ENCODE assay signal across 21 cellular contexts in the genomic region with DNA sequence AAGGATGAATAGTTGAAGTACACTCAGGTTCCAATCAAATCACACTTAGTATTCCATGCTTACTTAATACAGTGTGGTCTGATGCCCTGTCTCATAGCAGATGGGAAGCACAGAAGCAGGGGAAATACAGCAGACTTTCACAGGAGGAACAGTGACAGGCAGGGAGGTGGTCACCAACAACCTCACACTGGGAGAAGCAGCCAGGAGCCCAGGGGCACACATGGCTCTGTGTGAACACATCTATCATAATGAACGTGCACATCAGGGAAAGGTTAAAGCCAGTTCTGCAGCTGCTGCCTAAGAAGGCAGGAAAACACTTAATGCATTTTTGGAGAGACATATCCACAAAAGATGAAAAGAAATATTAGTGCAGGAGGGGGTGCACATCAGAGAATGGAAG.
"Had no signal": no experiment of that assay in that cellular context is flagged by ENCODE, and none has a peak within 500 bp of the region (broad histone marks: within the 10 kb centered on the region; RNA-seq: fewer than 3 reads in every experiment).

No MANE protein-coding gene starts in this region.

- H3K27ac Mint-ChIP-seq: dendritic cell treated with granulocyte-macrophage colony-stimulating factor and Interleukin-4, amounts not matched to agents 40 ng/mL and 50 ng/mL, for 4 days; effector memory CD8-positive, alpha-beta T cell; immature natural killer cell; memory B cell had no signal

- H3K9me3 ChIP-seq: colonic mucosa, esophagus squamous epithelium, gastrocnemius medialis, lower lobe of right lung had no signal

- H3K4me1 ChIP-seq: colonic mucosa, esophagus squamous epithelium, gastrocnemius medialis, heart left ventricle, left lung, lower lobe of right lung had no signal

- ATAC-seq: effector memory CD8-positive, alpha-beta T cell; gastrocnemius medialis; heart left ventricle; left cardiac atrium; left lung; left ventricle myocardium superior; lower lobe of right lung; naive thymus-derived CD4-positive, alpha-beta T cell had no signal

- H3K9me3 Mint-ChIP-seq: effector memory CD8-positive, alpha-beta T cell; memory B cell had no signal

- H3K36me3 Mint-ChIP-seq: immature natural killer cell; memory B cell; naive thymus-derived CD4-positive, alpha-beta T cell had no signal

- H3K4me3 ChIP-seq: colonic mucosa, esophagus squamous epithelium, gastrocnemius medialis, heart left ventricle, hepatocyte, left lung, lower lobe of right lung had no signal

- DNase-seq: colonic mucosa; cortex of kidney; effector CD8-positive, alpha-beta T cell; effector memory CD8-positive, alpha-beta T cell; esophagus squamous epithelium; foreskin fibroblast; foreskin melanocyte; gastrocnemius medialis; heart left ventricle; hypothalamus; immature natural killer cell; left cardiac atrium; left lung; left ventricle myocardium superior; lower lobe of right lung; mesendoderm; midbrain; naive thymus-derived CD4-positive, alpha-beta T cell had no signal

- H3K4me3 Mint-ChIP-seq: dendritic cell treated with granulocyte-macrophage colony-stimulating factor and Interleukin-4, amounts not matched to agents 40 ng/mL and 50 ng/mL, for 4 days; effector memory CD8-positive, alpha-beta T cell; immature natural killer cell; memory B cell; naive thymus-derived CD4-positive, alpha-beta T cell had no signal

- H3K36me3 ChIP-seq: colonic mucosa, esophagus squamous epithelium, gastrocnemius medialis, heart left ventricle, left lung, lower lobe of right lung had no signal

- H3K27ac ChIP-seq: colonic mucosa, esophagus squamous epithelium, gastrocnemius medialis, heart left ventricle, hepatocyte, left lung, lower lobe of right lung had no signal

- H3K27me3 Mint-ChIP-seq: dendritic cell treated with granulocyte-macrophage colony-stimulating factor and Interleukin-4, amounts not matched to agents 40 ng/mL and 50 ng/mL, for 4 days had no signal

- H3K4me1 Mint-ChIP-seq: immature natural killer cell; memory B cell; naive thymus-derived CD4-positive, alpha-beta T cell had no signal

- H3K27me3 ChIP-seq: colonic mucosa, gastrocnemius medialis, hepatocyte, left lung had no signal
